ENCODE assay signal across 13 cellular contexts in genomic region chr13:30148171-30148754, GRCh38.
DNase-seq lines count a peak whose midpoint lies in the region; ATAC-seq and TF ChIP-seq lines count a peak whose summit lies in the region.
"Had no signal": no experiment of that assay in that cellular context is flagged by ENCODE, and none has a peak within 500 bp of the region (broad histone marks: within the 10 kb centered on the region; RNA-seq: fewer than 3 reads in every experiment).

No MANE protein-coding gene starts in this region.

- TF ChIP-seq CTCF in lung (IDR thresholded peaks at IDR 0.05; ENCODE audit: control extremely low read depth, extremely low read depth) (no peak), uterus (IDR thresholded peaks at IDR 0.05) (no peak), GM10248 (IDR thresholded peaks at IDR 0.05; ENCODE audit: control extremely low read depth, extremely low read depth, low read depth, missing control alignments) (no peak)

- H3K36me3 Mint-ChIP-seq in CD4-positive, CD25-positive, alpha-beta regulatory T cell = peaks cover 10% of the 10 kb centered on the region
- no peaks in the 10 kb centered on the region for H3K36me3 Mint-ChIP-seq in activated T-cell treated with anti-CD3 and anti-CD28 coated beads, Interleukin-2, amount 50 U/mL, for 4 hours (ENCODE audit: insufficient read depth)
- H3K36me3 Mint-ChIP-seq: mesothelial cell of epicardium had no signal

- H3K9me3 ChIP-seq in CD4-positive, CD25-positive, alpha-beta regulatory T cell (ENCODE audit: control insufficient read depth in 2 of 2, low read length in 2 of 2) = no peaks in the 10 kb centered on the region
- H3K9me3 ChIP-seq in lung (ENCODE audit: control insufficient read depth in 2 of 2, insufficient read depth in 1 of 2, low read length in 1 of 2) (peaks cover 0 to 2% of the 10 kb centered on the region in 2 donors), uterus (no peaks in the 10 kb centered on the region)

- H3K4me3 Mint-ChIP-seq in CD4-positive, CD25-positive, alpha-beta regulatory T cell = peak overlapping the region; percentile 72 to 85 (median 78)
- peak overlapping the region; percentile 4 for H3K4me3 Mint-ChIP-seq in activated T-cell treated with anti-CD3 and anti-CD28 coated beads, Interleukin-2, amount 50 U/mL, for 4 hours
- H3K4me3 Mint-ChIP-seq: mesothelial cell of epicardium had no signal

- H3K9me3 Mint-ChIP-seq in CD4-positive, CD25-positive, alpha-beta regulatory T cell = peaks cover 0 to 12% (median 1%) of the 10 kb centered on the region in 7 donors
- peaks cover 6% of the 10 kb centered on the region for H3K9me3 Mint-ChIP-seq in activated T-cell treated with anti-CD3 and anti-CD28 coated beads, Interleukin-2, amount 50 U/mL, for 4 hours
- H3K9me3 Mint-ChIP-seq: mesothelial cell of epicardium had no signal

- no peak for TF ChIP-seq POLR2A in uterus (IDR thresholded peaks at IDR 0.05)

- 63 to 72% methylated on average over 9 of the region's 9 CpGs for WGBS in lung, 2 donors

- intact Hi-C loops in uterus (cut with DNase I; ENCODE audit: low total_unique reads) = no loop called here

- no peaks in the 10 kb centered on the region for H3K27me3 Mint-ChIP-seq in CD4-positive, CD25-positive, alpha-beta regulatory T cell
- no peaks in the 10 kb centered on the region for H3K27me3 Mint-ChIP-seq in activated T-cell treated with anti-CD3 and anti-CD28 coated beads, Interleukin-2, amount 50 U/mL, for 4 hours (ENCODE audit: low read depth)

- peak in 2 of 3 donors; percentile 78 to 92 for DNase-seq in CD4-positive, CD25-positive, alpha-beta regulatory T cell
- DNase-seq in Jurkat, Clone E6-1 (ENCODE audit: low read depth, low spot score) = peak; percentile 90
- DNase-seq in activated T-cell treated with anti-CD3 and anti-CD28 coated beads, Interleukin-2, amount 50 U/mL, for 4 hours = no peak
- DNase-seq in lung (ENCODE audit: low spot score) (no peak), SKM-1 (lab: John Stamatoyannopoulos, UW; ENCODE audit: unreplicated experiment) (no peak), uterus (no peak), GM10248 (ENCODE audit: extremely low spot score) (no peak)
- DNase-seq: amygdala; effector CD8-positive, alpha-beta T cell; NCI-H1105 treated with DMSO at 0.1 percent for 48 hours had no signal

- peaks cover 23 to 90% (median 72%) of the 10 kb centered on the region in 4 donors for H3K4me1 Mint-ChIP-seq in CD4-positive, CD25-positive, alpha-beta regulatory T cell
- peaks cover 93% of the 10 kb centered on the region for H3K4me1 Mint-ChIP-seq in activated T-cell treated with anti-CD3 and anti-CD28 coated beads, Interleukin-2, amount 50 U/mL, for 4 hours (ENCODE audit: low read depth)

- no peaks in the 10 kb centered on the region for H3K27me3 ChIP-seq in CD4-positive, CD25-positive, alpha-beta regulatory T cell (ENCODE audit: control insufficient read depth, insufficient read depth, low read length)
- H3K27me3 ChIP-seq in lung (ENCODE audit: control insufficient read depth, insufficient read depth) (no peaks in the 10 kb centered on the region), uterus (no peaks in the 10 kb centered on the region)
- H3K27me3 ChIP-seq: hepatocyte had no signal

- peaks cover 71% of the 10 kb centered on the region for H3K4me1 ChIP-seq in CD4-positive, CD25-positive, alpha-beta regulatory T cell (ENCODE audit: control insufficient read depth, insufficient read depth, low read length, poor library complexity, severe bottlenecking)
- H3K4me1 ChIP-seq in lung (ENCODE audit: control insufficient read depth in 2 of 2, insufficient read depth in 2 of 2, low read length in 2 of 2) = peaks cover 0 to 3% of the 10 kb centered on the region in 2 donors
- H3K4me1 ChIP-seq in uterus = peaks cover 0 to 4% of the 10 kb centered on the region in 2 donors

- peak overlapping the region; percentile 96 to 99 (median 97) for H3K27ac Mint-ChIP-seq in CD4-positive, CD25-positive, alpha-beta regulatory T cell
- H3K27ac Mint-ChIP-seq: mesothelial cell of epicardium had no signal

- POLR2A ChIA-PET in GM10248 (lab: Yijun Ruan, JAX) = no interaction called here

- peak overlapping the region; percentile 77 for H3K27ac ChIP-seq in CD4-positive, CD25-positive, alpha-beta regulatory T cell (ENCODE audit: insufficient read depth, low read length, poor library complexity, severe bottlenecking)
- peak overlapping the region in 1 of 2 donors; percentile 9 for H3K27ac ChIP-seq in lung (ENCODE audit: low read depth in 1 of 2, low read length in 1 of 2)
- no peak overlapping the region for H3K27ac ChIP-seq in uterus
- H3K27ac ChIP-seq: hepatocyte had no signal

- no peaks in the 10 kb centered on the region for H3K36me3 ChIP-seq in CD4-positive, CD25-positive, alpha-beta regulatory T cell (ENCODE audit: control insufficient read depth, insufficient read depth, low read length)
- H3K36me3 ChIP-seq in lung (ENCODE audit: control insufficient read depth in 2 of 2, insufficient read depth in 2 of 2, low read length in 2 of 2) (no peaks in the 10 kb centered on the region), uterus (no peaks in the 10 kb centered on the region)

- peak overlapping the region; percentile 68 for H3K4me3 ChIP-seq in CD4-positive, CD25-positive, alpha-beta regulatory T cell (ENCODE audit: low read depth, low read length)
- H3K4me3 ChIP-seq in Jurkat, Clone E6-1 (ENCODE audit: low read length) = peak overlapping the region; percentile 6; the same call in 1 of the 2 replicates
- H3K4me3 ChIP-seq in lung (no peak overlapping the region), uterus (no peak overlapping the region)
- H3K4me3 ChIP-seq: hepatocyte had no signal

- CTCF ChIA-PET in GM10248 (lab: Yijun Ruan, JAX) = interaction anchor here (1.0 to 11.2 kb wide), 6 partner anchors 10 to 36 kb away, joined by 3 to 141 read pairs (median 6); no protein-coding TSS in a partner anchor

- ATAC-seq in CD4-positive, CD25-positive, alpha-beta regulatory T cell (ENCODE audit: low read depth in 2 of 2) = peak; percentile 92 to 94
- ATAC-seq in activated T-cell treated with anti-CD3 and anti-CD28 coated beads, Interleukin-2, amount 50 U/mL, for 4 hours = peak; percentile 34 to 36
- ATAC-seq in lung (ENCODE audit: insufficient read depth, low FRiP score) (peak; percentile 10), HG03520 (IDR thresholded peaks at IDR 0.05; ENCODE audit: unreplicated experiment) (no peak)

Comparison
In these comparisons a context has a peak if more than half of its experiments do, and no peak if none do; other contexts are left out.
1. DNase-seq: peak in CD4-positive, CD25-positive, alpha-beta regulatory T cell (2 of 3) and Jurkat, Clone E6-1 (single experiment); none in activated T-cell treated with anti-CD3 and anti-CD28 coated beads, Interleukin-2, amount 50 U/mL, for 4 hours (single experiment), lung (single experiment), SKM-1 (single experiment), uterus (0 of 2) and GM10248 (single experiment).
2. H3K4me3 ChIP-seq: peak in CD4-positive, CD25-positive, alpha-beta regulatory T cell (single experiment) and Jurkat, Clone E6-1 (single experiment); none in lung (single experiment) and uterus (0 of 2).